ENCODE assay signal across 8 cellular contexts in the genomic region with DNA sequence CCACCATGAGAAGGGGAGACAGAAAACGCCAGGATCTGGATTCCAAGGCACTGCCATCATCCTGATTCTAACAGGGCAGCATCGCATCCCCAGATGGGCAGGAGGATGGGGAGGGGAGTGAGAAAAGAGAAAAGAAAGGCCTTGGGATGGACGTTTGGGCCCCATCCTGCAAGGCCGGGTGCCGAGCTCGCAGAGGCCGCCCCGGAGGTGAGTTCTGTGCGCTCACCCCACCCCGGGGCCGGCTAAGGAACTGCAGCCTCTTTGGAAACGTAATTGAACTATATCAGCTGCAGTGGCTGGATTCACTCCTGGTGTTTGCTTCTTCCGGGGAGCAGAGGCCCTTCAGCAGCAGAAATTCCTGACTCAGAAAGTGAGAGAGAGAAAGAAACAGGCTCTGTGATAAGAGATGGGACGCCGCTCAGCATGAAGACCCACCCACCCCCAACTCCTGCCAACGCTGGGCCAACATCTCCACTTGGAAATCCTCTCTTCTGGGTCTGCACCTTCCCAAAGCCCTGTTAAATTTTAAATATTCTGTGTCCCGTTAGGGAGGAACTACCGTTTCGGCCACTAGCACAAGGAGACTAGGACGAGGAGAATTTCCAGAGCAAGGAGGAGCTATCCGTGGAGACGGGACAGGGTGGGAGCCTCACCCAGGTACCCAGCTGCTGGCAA. TPM values are rescaled to one million over a fixed set of nuclear protein-coding genes. Genes with fewer than 3 reads are reported as not detected.
DNase-seq lines count a peak whose midpoint lies in the region; ATAC-seq, FAIRE-seq and TF ChIP-seq lines count a peak whose summit lies in the region.

No MANE protein-coding gene starts in this region.

- no peaks in the 10 kb centered on the region for H3K36me3 ChIP-seq in left lung

- H3K4me1 ChIP-seq in left lung: peaks cover 0 to 17% of the 10 kb centered on the region in 2 donors

- peak; percentile 58 for FAIRE-seq in A204.1 (lab: Jason Lieb, UNC)

- peaks cover 0 to 22% of the 10 kb centered on the region in 2 donors for H3K27me3 ChIP-seq in left lung

- TF ChIP-seq CTCF in WI38 (IDR thresholded peaks at IDR 0.05; ENCODE audit: low read depth, low read length) (peak; percentile 85), left lung (IDR thresholded peaks at IDR 0.05) (peak; percentile 63 to 82)

- DNase-seq in NCI-H2171 treated with DMSO at 0.1 percent for 48 hours (lab: John Stamatoyannopoulos, UW) (peak; percentile 84), cerebellar cortex (ENCODE audit: low spot score) (peak; percentile 71), left lung (peak; percentile 64 to 93)
- DNase-seq in stimulated activated CD4-positive, alpha-beta T cell treated with anti-CD3 and anti-CD28 coated beads, Interleukin-4, amount 100 ng/mL, for 24 hours: peak; percentile 61

- peak; percentile 78 for ATAC-seq in GM18498 (IDR thresholded peaks at IDR 0.05; ENCODE audit: unreplicated experiment)
- peak; percentile 63 for ATAC-seq in HG02852 (IDR thresholded peaks at IDR 0.05; ENCODE audit: unreplicated experiment)
- peak; percentile 99 for ATAC-seq in left lung

- H3K27ac ChIP-seq in left lung: no peak overlapping the region

- intact Hi-C loops in left lung (cut with DNase I): loop anchor here in 1 of 2 donors (10.0 kb wide), 1 partner anchor 432 kb away; no protein-coding TSS in a partner anchor

- H3K4me3 ChIP-seq in WI38 (ENCODE audit: low read depth, low read length) (no peak overlapping the region), left lung (no peak overlapping the region)

- no peaks in the 10 kb centered on the region for H3K9me3 ChIP-seq in left lung

RNA-seq across cellular contexts. Expression of gene SSTR2, which starts 8.5 kb away (rescaled TPM):
- total RNA-seq in left lung: under 1 TPM; 0.38 to 0.47 TPM

RNA-seq across cellular contexts. Expression of gene COG1, which starts 36.6 kb away (rescaled TPM):
- total RNA-seq in left lung: 10 to 100 TPM; 30.7 to 32.2 TPM
